Comparison of ENCODE assay signal across 21 cellular contexts in genomic region chr12:91441236-91441635, GRCh38.
DNase-seq lines count a peak whose midpoint lies in the region; ATAC-seq, FAIRE-seq and TF ChIP-seq lines count a peak whose summit lies in the region.
"Had no signal": no experiment of that assay in that cellular context is flagged by ENCODE, and none has a peak within 500 bp of the region (broad histone marks: within the 10 kb centered on the region; RNA-seq: fewer than 3 reads in every experiment).

No MANE protein-coding gene starts in this region.

- intact Hi-C loops in kidney (cut with DNase I), result no loop called here

- H3K4me2 ChIP-seq in GM23338 (no peak overlapping the region), neural cell (ENCODE audit: low read length) (no peak overlapping the region)

- ATAC-seq in GM23338 (no peak), GM21723 (IDR thresholded peaks at IDR 0.05; ENCODE audit: unreplicated experiment) (no peak)
- ATAC-seq: HCT116 had no signal

- peaks cover 5% of the 10 kb centered on the region; the same call in 2 of the 3 replicates for H3K4me1 Mint-ChIP-seq in GM23338

- no peaks in the 10 kb centered on the region for H4K20me1 ChIP-seq in GM23338 (replicated peaks; ENCODE audit: insufficient read depth)
- H4K20me1 ChIP-seq in neural cell (ENCODE audit: insufficient read depth), result no peaks in the 10 kb centered on the region

- H3K27ac Mint-ChIP-seq in GM23338, result no peak overlapping the region
- H3K27ac Mint-ChIP-seq: CD4-positive, CD25-positive, alpha-beta regulatory T cell; CD8-positive, alpha-beta memory T cell; HFFc6 had no signal

- H3K9ac ChIP-seq in kidney (ENCODE audit: low read length in 2 of 2) (no peak overlapping the region), neural cell (ENCODE audit: low read length) (no peak overlapping the region)

- H3K36me3 Mint-ChIP-seq in GM23338 (ENCODE audit: low read depth), result no peaks in the 10 kb centered on the region
- H3K36me3 Mint-ChIP-seq: CD4-positive, CD25-positive, alpha-beta regulatory T cell; CD8-positive, alpha-beta memory T cell had no signal

- H3K9me2 ChIP-seq in GM23338 (ENCODE audit: insufficient read depth) (no peaks in the 10 kb centered on the region), neural cell (ENCODE audit: insufficient read depth, low read length) (no peaks in the 10 kb centered on the region)

- no peak for TF ChIP-seq RAD21 in neural cell (conservative IDR thresholded peaks at IDR 0.05)

- no peaks in the 10 kb centered on the region for H3K9me3 Mint-ChIP-seq in GM23338
- H3K9me3 Mint-ChIP-seq: CD4-positive, CD25-positive, alpha-beta regulatory T cell; CD8-positive, alpha-beta memory T cell; HFFc6 had no signal

- H3K4me1 ChIP-seq in GM23338 (ENCODE audit: insufficient read depth) (peaks cover 13% of the 10 kb centered on the region; the same call in 1 of the 2 replicates), kidney (ENCODE audit: control insufficient read depth in 1 of 2, insufficient read depth in 1 of 2, low read depth in 1 of 2, low read length in 2 of 2) (peaks cover 0 to 7% of the 10 kb centered on the region in 2 donors)
- H3K4me1 ChIP-seq: BE2C, Caco-2 had no signal

- H3K27ac ChIP-seq in GM23338 (ENCODE audit: low read depth) (no peak overlapping the region), kidney (ENCODE audit: low read depth in 2 of 2, low read length in 2 of 2) (no peak overlapping the region), neural cell (ENCODE audit: low read length) (peak overlapping the region; percentile 75)
- H3K27ac ChIP-seq: HL-60 had no signal

- no peak overlapping the region for H3K4me3 Mint-ChIP-seq in GM23338
- H3K4me3 Mint-ChIP-seq: CD4-positive, CD25-positive, alpha-beta regulatory T cell; CD8-positive, alpha-beta memory T cell; HFFc6 had no signal

- H2AFZ ChIP-seq in GM23338, result 0 out of 2 replicates have a peak overlapping the region, but pooled peaks have one; percentile 9
- H2AFZ ChIP-seq in neural cell (ENCODE audit: low read depth, low read length), result no peak overlapping the region

- H3K9me3 ChIP-seq in kidney (ENCODE audit: control insufficient read depth in 1 of 2, low read length in 2 of 2), result no peaks in the 10 kb centered on the region
- H3K9me3 ChIP-seq in neural cell (ENCODE audit: low read length), result no peaks in the 10 kb centered on the region
- H3K9me3 ChIP-seq: BE2C, Caco-2 had no signal

- FAIRE-seq in kidney (lab: Jason Lieb, UNC), result peak; percentile 46
- FAIRE-seq: D721Med, G401.6, GM12891, GM19239 had no signal

- no peak overlapping the region for H3K4me3 ChIP-seq in GM23338
- H3K4me3 ChIP-seq in kidney (ENCODE audit: low read length in 2 of 2), result no peak overlapping the region
- no peak overlapping the region for H3K4me3 ChIP-seq in neural cell (ENCODE audit: low read length)

- H3K36me3 ChIP-seq in GM23338 (ENCODE audit: insufficient read depth), result no peaks in the 10 kb centered on the region
- H3K36me3 ChIP-seq in kidney (ENCODE audit: control insufficient read depth in 1 of 2, insufficient read depth in 2 of 2, low read length in 2 of 2), result no peaks in the 10 kb centered on the region
- H3K36me3 ChIP-seq in neural cell (ENCODE audit: insufficient read depth, low read length), result no peaks in the 10 kb centered on the region
- H3K36me3 ChIP-seq: BE2C had no signal

- no peaks in the 10 kb centered on the region for H3K27me3 Mint-ChIP-seq in GM23338 (ENCODE audit: insufficient read depth, low read depth, poor library complexity)

- no peaks in the 10 kb centered on the region for H3K79me2 ChIP-seq in GM23338 (replicated peaks; ENCODE audit: insufficient read depth)
- H3K79me2 ChIP-seq in neural cell (replicated peaks; ENCODE audit: insufficient read depth, low read length), result no peaks in the 10 kb centered on the region

- TF ChIP-seq EP300 in neural cell (conservative IDR thresholded peaks at IDR 0.05; ENCODE audit: poor library complexity, severe bottlenecking), result no peak

- no peaks in the 10 kb centered on the region for H3K27me3 ChIP-seq in GM23338 (ENCODE audit: insufficient read depth)
- no peaks in the 10 kb centered on the region for H3K27me3 ChIP-seq in neural cell (ENCODE audit: insufficient read depth, low read depth, low read length)
- H3K27me3 ChIP-seq: BE2C had no signal

- TF ChIP-seq CTCF in GM23338 (conservative IDR thresholded peaks at IDR 0.05; ENCODE audit: low read depth in 2 of 2) (no peak), kidney (IDR thresholded peaks at IDR 0.05; ENCODE audit: borderline replicate concordance, extremely low read depth, insufficient read depth) (no peak), neural cell (IDR thresholded peaks at IDR 0.05; ENCODE audit: poor library complexity, severe bottlenecking) (no peak)

- DNase-seq in DMS53 (lab: John Stamatoyannopoulos, UW) (peak; percentile 82), GM23338 (ENCODE audit: low spot score) (no peak), kidney (no peak), retina (no peak), COLO829 (ENCODE audit: low spot score) (no peak)
- DNase-seq in activated CD8-positive, alpha-beta memory T cell treated with anti-CD3 and anti-CD28 coated beads, Interleukin-2, amount 50 U/mL, for 4 hours, result no peak
- DNase-seq: BE2C; C1 segment of cervical spinal cord; Caco-2; CD4-positive, CD25-positive, alpha-beta regulatory T cell; CD8-positive, alpha-beta memory T cell; GOT3; HFFc6 had no signal

- H3F3A ChIP-seq in GM23338 (replicated peaks; ENCODE audit: low read depth), result no peaks in the 10 kb centered on the region
- peaks cover 3% of the 10 kb centered on the region for H3F3A ChIP-seq in neural cell (ENCODE audit: insufficient read depth, low read length, poor library complexity, severe bottlenecking)

TF ChIP-seq in GM23338, 12 proteins besides CTCF, POLR2A, EP300 and RAD21 (continues in another document):
- TF ChIP-seq CREB1 (CRISPR knock-in tag; IDR thresholded peaks at IDR 0.05; ENCODE audit: low read depth) (no peak), NANOG (IDR thresholded peaks at IDR 0.05; ENCODE audit: borderline replicate concordance) (no peak), REST (IDR thresholded peaks at IDR 0.05; ENCODE audit: unreplicated experiment) (no peak), ZNF331 (CRISPR knock-in tag; IDR thresholded peaks at IDR 0.05; ENCODE audit: low read depth) (no peak), POLR2AphosphoS5 (IDR thresholded peaks at IDR 0.05; ENCODE audit: low read depth) (no peak), STAT1 (IDR thresholded peaks at IDR 0.05; ENCODE audit: unreplicated experiment) (no peak), JUNB (IDR thresholded peaks at IDR 0.05; ENCODE audit: unreplicated experiment) (no peak)

TF ChIP-seq in neural cell, 6 proteins besides CTCF, POLR2A, EP300 and RAD21:
- TF ChIP-seq MXI1 (conservative IDR thresholded peaks at IDR 0.05; ENCODE audit: poor library complexity, severe bottlenecking) (no peak), POLR2AphosphoS5 (IDR thresholded peaks at IDR 0.05) (no peak), SMC3 (conservative IDR thresholded peaks at IDR 0.05; ENCODE audit: poor library complexity) (no peak), EZH2 (IDR thresholded peaks at IDR 0.05; ENCODE audit: borderline replicate concordance, insufficient read depth, low read length, poor library complexity, severe bottlenecking) (no peak), TAF1 (IDR thresholded peaks at IDR 0.05; ENCODE audit: low read depth) (no peak)
